In genomic region chr11:33375688-33376311, GRCh38 we compare ENCODE assay signal across 8 cellular contexts. TPM values are rescaled to one million over a fixed set of nuclear protein-coding genes. Genes with fewer than 3 reads are reported as not detected.
A peak's percentile ranks its signal among the peaks of the same experiment; 100 is the strongest.
DNase-seq lines count a peak whose midpoint lies in the region; ATAC-seq lines count a peak whose summit lies in the region.

Gene KIAA1549L, plus strand, starts transcription at chr11:33376108.

- H3K9ac ChIP-seq in HUES64 (ENCODE audit: low read depth, low read length) (peak within 1 kb of the TSS; percentile 63), subcutaneous abdominal adipose tissue (ENCODE audit: low read length in 5 of 5) (no peak within 1 kb of the TSS)

- DNase-seq in G401 (ENCODE audit: low spot score) (peak; percentile 46), iPS-NIHi11 (ENCODE audit: low spot score) (peak; percentile 70), NK-92 (lab: John Stamatoyannopoulos, UW; ENCODE audit: unreplicated experiment) (no peak)

- H3K4me1 ChIP-seq in HUES64 (ENCODE audit: insufficient read depth, low read length) (peaks cover 6% of the 10 kb centered on the region), subcutaneous abdominal adipose tissue (ENCODE audit: control insufficient read depth in 5 of 5, insufficient read depth in 5 of 5, low read length in 5 of 5) (peaks cover 0 to 16% (median 12%) of the 10 kb centered on the region in 5 donors)

- no peak within 1 kb of the TSS for H3K27ac ChIP-seq in HUES64 (ENCODE audit: low read depth, low read length)
- H3K27ac ChIP-seq in angular gyrus (ENCODE audit: low read depth, low read length) = peak within 1 kb of the TSS; percentile 78
- no peak within 1 kb of the TSS for H3K27ac ChIP-seq in subcutaneous abdominal adipose tissue (ENCODE audit: low read depth, low read length)

- WGBS in HUES64 = 2% methylated on average over 70 of the region's 70 CpGs

- in situ Hi-C loops in G401 (cut with HindIII; ENCODE audit: low sequenced_read_pairs) = no loop called here

- H3K4me3 ChIP-seq in HUES64 (ENCODE audit: low read length) (peak within 1 kb of the TSS; percentile 63), subcutaneous abdominal adipose tissue (ENCODE audit: low read depth in 1 of 5, low read length in 5 of 5) (peak within 1 kb of the TSS; percentile 53 to 65 (median 61))

- ATAC-seq in GM21786 (IDR thresholded peaks at IDR 0.05; ENCODE audit: unreplicated experiment) (no peak), HG02840 (IDR thresholded peaks at IDR 0.05; ENCODE audit: low FRiP score, unreplicated experiment) (no peak)

- H3K36me3 ChIP-seq in HUES64 (ENCODE audit: insufficient read depth, low read length) (no peaks in the 10 kb centered on the region), subcutaneous abdominal adipose tissue (ENCODE audit: control insufficient read depth in 5 of 5, insufficient read depth in 5 of 5, low read length in 5 of 5) (no peaks in the 10 kb centered on the region)

- H3K9me3 ChIP-seq in HUES64 (ENCODE audit: insufficient read depth, low read depth, low read length) (no peaks in the 10 kb centered on the region), subcutaneous abdominal adipose tissue (ENCODE audit: control insufficient read depth in 5 of 5, low read length in 5 of 5) (no peaks in the 10 kb centered on the region)

- H3K27me3 ChIP-seq in HUES64 (ENCODE audit: insufficient read depth, low read length) (peaks cover 47% of the 10 kb centered on the region), subcutaneous abdominal adipose tissue (ENCODE audit: control insufficient read depth in 5 of 5, insufficient read depth in 4 of 5, low read length in 5 of 5) (peaks cover 8 to 34% (median 13%) of the 10 kb centered on the region in 5 donors)

RNA-seq across cellular contexts. Expression of gene KIAA1549L, which starts in this region (rescaled TPM):
- total RNA-seq in G401 (2014; rRNA removed; shearing (Covaris generic)) = 0.37 TPM in 1 of 2 replicates, not detected in the other
- polyA plus RNA-seq in HUES64 (2013, experiment 1 of 2) = 1.1 TPM
- 2.0 TPM for polyA plus RNA-seq in HUES64 (2013, experiment 2 of 2)

Comparison
In these comparisons a context has a peak if more than half of its experiments do, and no peak if none do; other contexts are left out.
1. Peak in DNase-seq in G401; RNA of the gene not detected or under 1 TPM.